In genomic region chr17:21198411-21198810, GRCh38 we compare ENCODE assay signal across 17 cellular contexts. TPM values are rescaled to one million over a fixed set of nuclear protein-coding genes. Genes with fewer than 3 reads are reported as not detected.
A peak's percentile ranks its signal among the peaks of the same experiment; 100 is the strongest.
DNase-seq lines count a peak whose midpoint lies in the region; ATAC-seq and TF ChIP-seq lines count a peak whose summit lies in the region.
"Had no signal": no experiment of that assay in that cellular context is flagged by ENCODE, and none has a peak within 500 bp of the region (broad histone marks: within the 10 kb centered on the region; RNA-seq: fewer than 3 reads in every experiment).

No MANE protein-coding gene starts in this region.

- H3K27me3 ChIP-seq in CD4-positive, alpha-beta memory T cell (ENCODE audit: insufficient read depth, low read length), result no peaks in the 10 kb centered on the region
- H3K27me3 ChIP-seq in HUES6 (ENCODE audit: control insufficient read depth, insufficient read depth, low read length) (no peaks in the 10 kb centered on the region), psoas muscle (ENCODE audit: insufficient read depth in 3 of 3, low read length in 2 of 3) (no peaks in the 10 kb centered on the region)
- H3K27me3 ChIP-seq: BLaER1 had no signal

- DNase-seq in CD4-positive, alpha-beta memory T cell, result no peak
- no peak for DNase-seq in central memory CD8-positive, alpha-beta T cell (ENCODE audit: low spot score in 2 of 2)
- DNase-seq in psoas muscle (no peak), epidermal melanocyte (ENCODE audit: insufficient read length, low spot score) (no peak)
- DNase-seq in T-helper 2 cell treated with Interferon-gamma antibody and Interleukin-4, amounts not matched to agents 5 μg/mL and 100 μg/mL, for 36 hours (ENCODE audit: low spot score), result no peak
- DNase-seq: GF-D8, H7, MV-4-11, NCI-H1417 treated with DMSO at 0.1 percent for 48 hours, NCI-H2029 treated with DMSO at 0.1 percent for 48 hours, NCI-H2171 treated with DMSO at 0.1 percent for 48 hours, NCI-H510A, NCI-H82 had no signal

- no peaks in the 10 kb centered on the region for H3K9me3 Mint-ChIP-seq in CD4-positive, alpha-beta memory T cell
- H3K9me3 Mint-ChIP-seq in central memory CD8-positive, alpha-beta T cell, result no peaks in the 10 kb centered on the region
- H3K9me3 Mint-ChIP-seq in T-helper 2 cell treated with Interferon-gamma antibody and Interleukin-4, amounts not matched to agents 5 μg/mL and 100 μg/mL, for 36 hours, result no peaks in the 10 kb centered on the region

- POLR2A ChIA-PET in CD4-positive, alpha-beta memory T cell (lab: Charles Lee; ENCODE audit: partially characterized antibody), result no interaction called here

- no peaks in the 10 kb centered on the region for H3K27me3 Mint-ChIP-seq in CD4-positive, alpha-beta memory T cell
- no peaks in the 10 kb centered on the region for H3K27me3 Mint-ChIP-seq in central memory CD8-positive, alpha-beta T cell
- no peaks in the 10 kb centered on the region for H3K27me3 Mint-ChIP-seq in T-helper 2 cell treated with Interferon-gamma antibody and Interleukin-4, amounts not matched to agents 5 μg/mL and 100 μg/mL, for 36 hours (ENCODE audit: low read depth)

- H3K36me3 Mint-ChIP-seq in CD4-positive, alpha-beta memory T cell, result peaks cover 16 to 48% of the 10 kb centered on the region in 2 donors
- peaks cover 18% of the 10 kb centered on the region for H3K36me3 Mint-ChIP-seq in central memory CD8-positive, alpha-beta T cell (ENCODE audit: insufficient read depth)
- peaks cover 29% of the 10 kb centered on the region for H3K36me3 Mint-ChIP-seq in T-helper 2 cell treated with Interferon-gamma antibody and Interleukin-4, amounts not matched to agents 5 μg/mL and 100 μg/mL, for 36 hours (ENCODE audit: low read depth)

- H3K4me1 ChIP-seq in CD4-positive, alpha-beta memory T cell (ENCODE audit: insufficient read depth, low read length), result peaks cover 6% of the 10 kb centered on the region
- H3K4me1 ChIP-seq in HUES6 (ENCODE audit: control insufficient read depth, insufficient read depth, low read length) (peaks cover 43% of the 10 kb centered on the region), psoas muscle (peaks cover 75% of the 10 kb centered on the region)

- ATAC-seq in central memory CD8-positive, alpha-beta T cell (replicated peaks; ENCODE audit: extremely low read depth, poor library complexity, severe bottlenecking), result no peak
- ATAC-seq in psoas muscle (no peak), GM18867 (IDR thresholded peaks at IDR 0.05; ENCODE audit: unreplicated experiment) (no peak)
- ATAC-seq: K562 had no signal

- peak overlapping the region in 4 of 7 donors; percentile 32 to 43 (median 39) for H3K27ac Mint-ChIP-seq in CD4-positive, alpha-beta memory T cell
- peak overlapping the region; percentile 19 for H3K27ac Mint-ChIP-seq in central memory CD8-positive, alpha-beta T cell (ENCODE audit: low read depth)
- no peak overlapping the region for H3K27ac Mint-ChIP-seq in T-helper 2 cell treated with Interferon-gamma antibody and Interleukin-4, amounts not matched to agents 5 μg/mL and 100 μg/mL, for 36 hours

- H3K27ac ChIP-seq in CD4-positive, alpha-beta memory T cell (ENCODE audit: low read depth, low read length), result no peak overlapping the region
- H3K27ac ChIP-seq in HUES6 (ENCODE audit: low read depth, low read length) (no peak overlapping the region), psoas muscle (peak overlapping the region; percentile 81)
- H3K27ac ChIP-seq: BLaER1 had no signal

- H3K4me1 Mint-ChIP-seq in CD4-positive, alpha-beta memory T cell, result peaks cover 8 to 32% (median 18%) of the 10 kb centered on the region in 4 donors
- peaks cover 26% of the 10 kb centered on the region for H3K4me1 Mint-ChIP-seq in central memory CD8-positive, alpha-beta T cell
- no peaks in the 10 kb centered on the region for H3K4me1 Mint-ChIP-seq in T-helper 2 cell treated with Interferon-gamma antibody and Interleukin-4, amounts not matched to agents 5 μg/mL and 100 μg/mL, for 36 hours (ENCODE audit: low read depth)

- H3K9ac ChIP-seq in HUES6 (ENCODE audit: low read length), result peak overlapping the region; percentile 12
- H3K9ac ChIP-seq: BLaER1 had no signal

- 53 to 81% (median 59%) methylated on average over 20 of the region's 20 CpGs for WGBS in psoas muscle, 3 donors

- CTCF ChIA-PET in CD4-positive, alpha-beta memory T cell (lab: Charles Lee; ENCODE audit: partially characterized antibody), result no interaction called here

- no peak overlapping the region for H3K4me3 ChIP-seq in CD4-positive, alpha-beta memory T cell (ENCODE audit: low read length in 2 of 2)
- no peak overlapping the region for H3K4me3 ChIP-seq in HUES6 (ENCODE audit: low read depth, low read length)
- H3K4me3 ChIP-seq in psoas muscle, result no peak overlapping the region
- H3K4me3 ChIP-seq: BLaER1, K562 had no signal

- intact Hi-C loops in CD4-positive, alpha-beta memory T cell (cut with micrococcal nuclease), result no loop called here
- intact Hi-C loops in psoas muscle (cut with DNase I), result no loop called here

- H3K36me3 ChIP-seq in CD4-positive, alpha-beta memory T cell (ENCODE audit: insufficient read depth, low read length), result peaks cover 23% of the 10 kb centered on the region
- peaks cover 34% of the 10 kb centered on the region for H3K36me3 ChIP-seq in HUES6 (ENCODE audit: control insufficient read depth, insufficient read depth, low read length)
- peaks cover 3 to 19% of the 10 kb centered on the region in 2 donors for H3K36me3 ChIP-seq in psoas muscle (ENCODE audit: insufficient read depth in 1 of 2, low read depth in 1 of 2)

- H3K9me3 ChIP-seq in CD4-positive, alpha-beta memory T cell (ENCODE audit: control insufficient read depth in 1 of 2, low read length in 2 of 2), result no peaks in the 10 kb centered on the region
- no peaks in the 10 kb centered on the region for H3K9me3 ChIP-seq in HUES6 (ENCODE audit: control insufficient read depth, insufficient read depth, low read depth, low read length)
- H3K9me3 ChIP-seq in psoas muscle, result no peaks in the 10 kb centered on the region
- H3K9me3 ChIP-seq: BLaER1 had no signal

- no peak for TF ChIP-seq CTCF in psoas muscle (IDR thresholded peaks at IDR 0.05)

- H3K4me3 Mint-ChIP-seq in CD4-positive, alpha-beta memory T cell, result no peak overlapping the region
- H3K4me3 Mint-ChIP-seq in central memory CD8-positive, alpha-beta T cell, result no peak overlapping the region
- H3K4me3 Mint-ChIP-seq in T-helper 2 cell treated with Interferon-gamma antibody and Interleukin-4, amounts not matched to agents 5 μg/mL and 100 μg/mL, for 36 hours, result no peak overlapping the region

RNA-seq across cellular contexts. Expression of gene TMEM11, which starts 15.6 kb away (rescaled TPM):
- total RNA-seq in CD4-positive, alpha-beta memory T cell, result 10 to 100 TPM; 18.6 to 21.7 TPM
- 10 to 100 TPM; 35.6 to 38.6 TPM for polyA plus RNA-seq in CD4-positive, alpha-beta memory T cell
- 10 to 100 TPM; 52.9 to 78.4 (median 58.6) TPM for total RNA-seq in psoas muscle
- 100 to 1,000 TPM in 2 of 3 donors, 10 to 100 TPM in 1; 89.6 to 159 (median 109) TPM for polyA plus RNA-seq in psoas muscle

RNA-seq across cellular contexts. Expression of gene NATD1, which starts 54.8 kb away (rescaled TPM):
- 10 to 100 TPM; 13.1 to 13.5 TPM for total RNA-seq in CD4-positive, alpha-beta memory T cell
- polyA plus RNA-seq in CD4-positive, alpha-beta memory T cell, result 1 to 10 TPM in 1 of 2 donors, under 1 TPM in 1; 0.32 to 2.3 TPM
- total RNA-seq in psoas muscle, result 10 to 100 TPM; 21.6 to 48.0 (median 24.5) TPM
- 10 to 100 TPM in 2 of 3 donors, 1 to 10 TPM in 1; 4.7 to 15.1 (median 10.5) TPM for polyA plus RNA-seq in psoas muscle
